8 cellular contexts compared by ENCODE assay signal in genomic region chr7:5527387-5528070, GRCh38. TPM values are rescaled to one million over a fixed set of nuclear protein-coding genes. Genes with fewer than 3 reads are reported as not detected.
DNase-seq lines count a peak whose midpoint lies in the region; ATAC-seq and TF ChIP-seq lines count a peak whose summit lies in the region.
"Not testable (repeated sequence)": the region's sequence is repeated elsewhere in the genome, so short reads cannot be mapped to it uniquely, and the experiment has no call there.

No MANE protein-coding gene starts in this region.

- H3K4me1 ChIP-seq in OCI-LY1 (ENCODE audit: insufficient read depth, low read length, severe bottlenecking) (peaks cover 33% of the 10 kb centered on the region), mesodermal cell (ENCODE audit: control insufficient read depth, insufficient read depth, low read length, poor library complexity, severe bottlenecking) (peaks cover 11% of the 10 kb centered on the region)
- not testable (repeated sequence) for H3K4me1 ChIP-seq in aorta (ENCODE audit: control insufficient read depth in 1 of 2, insufficient read depth in 2 of 2, low read length in 2 of 2)

- H4K20me1 ChIP-seq in OCI-LY1 (ENCODE audit: insufficient read depth, low read length), result not testable (repeated sequence)

- peaks cover 30% of the 10 kb centered on the region for H3K36me3 Mint-ChIP-seq in glutamatergic neuron (ENCODE audit: unreplicated experiment)

- H3K4me3 ChIP-seq in GM12875 (ENCODE audit: low read depth, low read length) (peak overlapping the region; percentile 98), OCI-LY1 (ENCODE audit: low read depth, low read length, poor library complexity, severe bottlenecking) (peak overlapping the region; percentile 73), cardiac fibroblast (replicated peaks in 1 of 2; ENCODE audit: low read depth in 2 of 2, low read length in 2 of 2) (peak overlapping the region; percentile 75 to 78), mesodermal cell (ENCODE audit: extremely low read depth, insufficient read depth, low read length, poor library complexity, severe bottlenecking) (peak overlapping the region; percentile 87), skeletal muscle cell (ENCODE audit: low read depth, low read length) (peak overlapping the region; percentile 78), aorta (ENCODE audit: low read length in 2 of 2) (peak overlapping the region; percentile 89 to 96)

- 85 to 87% methylated on average over 12 to 16 of the region's 19 CpGs for WGBS in mesodermal cell (ENCODE audit: insufficient coverage in 2 of 2), 2 experiments
- 1 to 3% methylated on average over 19 of the region's 19 CpGs for WGBS in aorta, 2 donors

- not testable (repeated sequence) for H3K27me3 ChIP-seq in OCI-LY1 (ENCODE audit: insufficient read depth, low read length); aorta (ENCODE audit: control insufficient read depth in 1 of 2, insufficient read depth in 2 of 2, low read length in 1 of 2)

- peak overlapping the region; percentile 94 for H3K27ac Mint-ChIP-seq in glutamatergic neuron (ENCODE audit: unreplicated experiment)

- DNase-seq in activated CD8-positive, alpha-beta memory T cell treated with anti-CD3 and anti-CD28 coated beads, Interleukin-2, amount 50 U/mL, for 4 hours, result peak; percentile 28
- DNase-seq in cardiac fibroblast (ENCODE audit: low read depth in 2 of 2) (peak in 1 of 2 donors; percentile 36), aorta (peak in 1 of 2 donors; percentile 80)
- not testable (repeated sequence) for DNase-seq in glutamatergic neuron; skeletal muscle cell (ENCODE audit: low read depth)

- H3K79me2 ChIP-seq in OCI-LY1 (ENCODE audit: insufficient read depth, low read length), result not testable (repeated sequence)

- H3K4me2 ChIP-seq in OCI-LY1 (ENCODE audit: low read length), result peak overlapping the region; percentile 82

- intact Hi-C loops in aorta (cut with DNase I), result loop anchor here in 1 of 2 donors (1.0 kb wide), 1 partner anchor 31 kb away; no protein-coding TSS in a partner anchor

- peak overlapping the region; percentile 99 for H3K4me3 Mint-ChIP-seq in glutamatergic neuron (ENCODE audit: unreplicated experiment)

- peaks cover 29% of the 10 kb centered on the region for H3K4me1 Mint-ChIP-seq in glutamatergic neuron (ENCODE audit: low read depth, unreplicated experiment)

- H3K9me3 ChIP-seq in OCI-LY1 (ENCODE audit: low read length); mesodermal cell (ENCODE audit: control insufficient read depth, low read length); aorta (ENCODE audit: control insufficient read depth, low read length): not testable (repeated sequence)

- H3K36me3 ChIP-seq in OCI-LY1 (ENCODE audit: insufficient read depth, low read length) (peaks cover 66% of the 10 kb centered on the region), mesodermal cell (ENCODE audit: control insufficient read depth, insufficient read depth, low read length) (peaks cover 49% of the 10 kb centered on the region), aorta (ENCODE audit: control insufficient read depth in 1 of 2, insufficient read depth in 2 of 2, low read length in 1 of 2) (peaks cover 6 to 19% of the 10 kb centered on the region in 2 donors)

- peak overlapping the region; percentile 96 for H3K27ac ChIP-seq in OCI-LY1 (ENCODE audit: low read depth, low read length, poor library complexity, severe bottlenecking)
- peak overlapping the region; percentile 99 for H3K27ac ChIP-seq in mesodermal cell (ENCODE audit: low read depth, low read length, severe bottlenecking)
- H3K27ac ChIP-seq in aorta (ENCODE audit: low read depth in 1 of 2, low read length in 2 of 2), result peak overlapping the region in 1 of 2 donors; percentile 48

- not testable (repeated sequence) for ATAC-seq in aorta (ENCODE audit: low FRiP score)

- peak overlapping the region; percentile 96; the same call in 1 of the 2 replicates for H3K9ac ChIP-seq in OCI-LY1 (ENCODE audit: low read length)

- not testable (repeated sequence) for TF ChIP-seq CTCF in GM12875 (IDR thresholded peaks at IDR 0.05; ENCODE audit: borderline replicate concordance, insufficient read depth, low read depth, low read length); OCI-LY1 (IDR thresholded peaks at IDR 0.05; ENCODE audit: low read length); cardiac fibroblast (IDR thresholded peaks at IDR 0.05; ENCODE audit: low read depth, low read length); glutamatergic neuron (IDR thresholded peaks at IDR 0.05; ENCODE audit: partially characterized antibody, unreplicated experiment)

- H3K9me3 Mint-ChIP-seq in glutamatergic neuron (ENCODE audit: unreplicated experiment), result peaks cover 56% of the 10 kb centered on the region

- not testable (repeated sequence) for H3K9me2 ChIP-seq in OCI-LY1 (ENCODE audit: low read depth, low read length)

- H3F3A ChIP-seq in OCI-LY1 (ENCODE audit: insufficient read depth, low read length), result peaks cover 49% of the 10 kb centered on the region

- peaks cover 50% of the 10 kb centered on the region for H3K27me3 Mint-ChIP-seq in glutamatergic neuron (ENCODE audit: unreplicated experiment)

- H2AFZ ChIP-seq in OCI-LY1 (ENCODE audit: low read length), result not testable (repeated sequence)

RNA-seq across cellular contexts. Expression of gene ACTB, which starts 2.9 kb away (rescaled TPM):
- total RNA-seq in glutamatergic neuron (ENCODE audit: unreplicated experiment) (6,176 TPM), aorta (over 10,000 TPM in 1 of 2 donors, 1,000 to 10,000 TPM in 1; 5,439 to 10,306 TPM)
- 3,902 TPM for polyA plus RNA-seq in mesodermal cell (2013, experiment 1 of 2)
- 3,238 TPM for polyA plus RNA-seq in mesodermal cell (2013, experiment 2 of 2)
- 1,000 to 10,000 TPM; 3,959 to 4,109 TPM for polyA plus RNA-seq in aorta

RNA-seq across cellular contexts. Expression of gene FBXL18, which starts 13.9 kb away (rescaled TPM):
- total RNA-seq in glutamatergic neuron (ENCODE audit: unreplicated experiment) (13.7 TPM), aorta (1 to 10 TPM; 8.4 to 9.1 TPM)
- polyA plus RNA-seq in mesodermal cell (2013, experiment 1 of 2), result 6.0 TPM
- 4.9 TPM for polyA plus RNA-seq in mesodermal cell (2013, experiment 2 of 2)
- 1 to 10 TPM in 1 of 2 donors, under 1 TPM in 1; 0.88 to 2.1 TPM for polyA plus RNA-seq in aorta
